Comparison of ENCODE assay signal across 17 cellular contexts in genomic region chr2:11677146-11678055, GRCh38. TPM values are rescaled to one million over a fixed set of nuclear protein-coding genes. Genes with fewer than 3 reads are reported as not detected.
DNase-seq lines count a peak whose midpoint lies in the region; ATAC-seq and TF ChIP-seq lines count a peak whose summit lies in the region.
"Had no signal": no experiment of that assay in that cellular context is flagged by ENCODE, and none has a peak within 500 bp of the region (broad histone marks: within the 10 kb centered on the region; RNA-seq: fewer than 3 reads in every experiment).

No MANE protein-coding gene starts in this region.

- H3K4me3 ChIP-seq in right cardiac atrium (ENCODE audit: low read length) (no peak overlapping the region), osteoblast (ENCODE audit: insufficient read depth, low read length) (no peak overlapping the region)
- H3K4me3 ChIP-seq: thoracic aorta had no signal

- 38% methylated on average over 27 of the region's 27 CpGs for WGBS in right cardiac atrium

- H3K27me3 ChIP-seq in right cardiac atrium (ENCODE audit: control insufficient read depth, insufficient read depth) (no peaks in the 10 kb centered on the region), osteoblast (ENCODE audit: insufficient read depth, low read length) (peaks cover 48% of the 10 kb centered on the region)

- H3K79me2 ChIP-seq in osteoblast (ENCODE audit: insufficient read depth, low read length), result no peaks in the 10 kb centered on the region

- TF ChIP-seq CTCF in osteoblast (IDR thresholded peaks at IDR 0.05; ENCODE audit: extremely low read depth, low read depth, low read length) (no peak), RWPE1 (conservative IDR thresholded peaks at IDR 0.05; ENCODE audit: low read depth) (no peak)

- intact Hi-C loops in right cardiac atrium (cut with DNase I), result no loop called here

- H3K27ac ChIP-seq in angular gyrus (ENCODE audit: low read depth, low read length), result peak overlapping the region; percentile 10
- H3K27ac ChIP-seq in right cardiac atrium (ENCODE audit: low read length), result no peak overlapping the region
- no peak overlapping the region for H3K27ac ChIP-seq in osteoblast (ENCODE audit: low read depth, low read length)
- H3K27ac ChIP-seq in RWPE1, result no peak overlapping the region
- H3K27ac ChIP-seq: thoracic aorta had no signal

- peaks cover 3% of the 10 kb centered on the region for H3K4me1 ChIP-seq in right cardiac atrium (ENCODE audit: control insufficient read depth, insufficient read depth, low read length)
- no peaks in the 10 kb centered on the region for H3K4me1 ChIP-seq in osteoblast (ENCODE audit: insufficient read depth, low read length)

- CTCF ChIA-PET in RWPE1 (lab: Yijun Ruan, JAX), result interaction anchor here (0.6 kb wide), 1 partner anchor 10 kb away, joined by 3 read pairs; no protein-coding TSS in a partner anchor

- peak; percentile 55 to 58 for ATAC-seq in right cardiac atrium

- no peaks in the 10 kb centered on the region for H4K20me1 ChIP-seq in osteoblast (ENCODE audit: insufficient read depth, low read length)

- no peaks in the 10 kb centered on the region for H3K9me3 ChIP-seq in right cardiac atrium (ENCODE audit: control insufficient read depth, low read length)
- H3K9me3 ChIP-seq in osteoblast (ENCODE audit: low read depth, low read length), result no peaks in the 10 kb centered on the region
- H3K9me3 ChIP-seq: thoracic aorta had no signal

- DNase-seq in DMS79 treated with DMSO at 0.1 percent for 48 hours (lab: John Stamatoyannopoulos, UW), result peak; percentile 44
- DNase-seq in right cardiac atrium, result peak in 2 of 3 donors; percentile 63 to 78
- peak; percentile 71 for DNase-seq in osteoblast (ENCODE audit: insufficient read length, low spot score, missing footprints)
- no peak for DNase-seq in RWPE1 (ENCODE audit: low spot score)
- no peak for DNase-seq in T-helper 2 cell
- DNase-seq in activated effector memory CD4-positive, alpha-beta T cell treated with anti-CD3 and anti-CD28 coated beads, Interleukin-2, amount 50 U/mL, for 16 hours, result no peak
- no peak for DNase-seq in GDM1 (lab: John Stamatoyannopoulos, UW)
- DNase-seq: activated CD4-positive, alpha-beta T cell treated with anti-CD3 and anti-CD28 coated beads, Interleukin-2, amount 10 ng/mL, durations not matched to agents 24 days and 14 days; Karpas-422; NCI-H446 treated with DMSO at 0.1 percent for 48 hours; SIG-M5; stimulated activated CD4-positive, alpha-beta T cell treated with anti-CD3 and anti-CD28 coated beads, Interleukin-1b, Interleukin-23, amount 100 ng/mL, for 48 hours had no signal

- H3K4me2 ChIP-seq in osteoblast (ENCODE audit: insufficient read depth, low read length), result no peak overlapping the region

- POLR2A ChIA-PET in RWPE1 (lab: Yijun Ruan, JAX; ENCODE audit: low non-redundant PET), result no interaction called here

- H3K36me3 ChIP-seq in osteoblast (ENCODE audit: insufficient read depth, low read length), result no peaks in the 10 kb centered on the region
- H3K36me3 ChIP-seq: thoracic aorta had no signal

- no peak overlapping the region for H2AFZ ChIP-seq in osteoblast (ENCODE audit: low read length)

RNA-seq across cellular contexts. Expression of gene NTSR2, which starts 7.4 kb away (rescaled TPM):
- total RNA-seq in right cardiac atrium, result under 1 TPM in 1 of 4 donors, not detected in 3; 0.15 TPM
- 0.16 TPM for polyA plus RNA-seq in right cardiac atrium
- total RNA-seq in osteoblast, result not detected in 2 replicates
- total RNA-seq: activated CD4-positive, alpha-beta T cell treated with anti-CD3 and anti-CD28 coated beads, Interleukin-2, amount 10 ng/mL, durations not matched to agents 24 days and 14 days; fibroblast of lung; lung microvascular endothelial cell; renal cortical epithelial cell; thoracic aorta had no signal
- polyA plus RNA-seq: fibroblast of lung had no signal

Comparison
In these comparisons a context has a peak if more than half of its experiments do, and no peak if none do; other contexts are left out.
1. DNase-seq: peak in DMS79 treated with DMSO at 0.1 percent for 48 hours (single experiment), right cardiac atrium (2 of 3) and osteoblast (single experiment); none in RWPE1 (single experiment), T-helper 2 cell (0 of 5), activated effector memory CD4-positive, alpha-beta T cell treated with anti-CD3 and anti-CD28 coated beads, Interleukin-2, amount 50 U/mL, for 16 hours (single experiment) and GDM1 (single experiment).